ENCODE assay signal across 8 cellular contexts in genomic region chr18:79963658-79964329, GRCh38. TPM values are rescaled to one million over a fixed set of nuclear protein-coding genes. Genes with fewer than 3 reads are reported as not detected.
DNase-seq lines count a peak whose midpoint lies in the region; ATAC-seq and TF ChIP-seq lines count a peak whose summit lies in the region.

No MANE protein-coding gene starts in this region.

- ATAC-seq in T-helper 17 cell (no peak), GM18519 (IDR thresholded peaks at IDR 0.05; ENCODE audit: low FRiP score, unreplicated experiment) (no peak), GM18502 (IDR thresholded peaks at IDR 0.05; ENCODE audit: poor library complexity, unreplicated experiment) (no peak)

- H4K20me1 ChIP-seq in DOHH2 (ENCODE audit: control insufficient read depth, insufficient read depth, low read depth, low read length), result no peaks in the 10 kb centered on the region

- H3K4me3 ChIP-seq in DOHH2 (ENCODE audit: low read length) (peak overlapping the region; percentile 74), fibroblast of pulmonary artery (replicated peaks; ENCODE audit: low read depth, low read length) (peak overlapping the region; percentile 67), retinal pigment epithelial cell (ENCODE audit: low read length) (peak overlapping the region; percentile 68)

- H3K4me1 Mint-ChIP-seq in T-helper 17 cell, result peaks cover 18% of the 10 kb centered on the region

- H3K36me3 ChIP-seq in DOHH2 (ENCODE audit: control insufficient read depth, low read length), result peaks cover 17% of the 10 kb centered on the region

- H3K27me3 ChIP-seq in DOHH2 (ENCODE audit: control insufficient read depth, low read length), result no peaks in the 10 kb centered on the region

- H3K36me3 Mint-ChIP-seq in T-helper 17 cell (ENCODE audit: low read depth), result peaks cover 2% of the 10 kb centered on the region

- H3K4me3 Mint-ChIP-seq in T-helper 17 cell, result peak overlapping the region; percentile 83

- peaks cover 45% of the 10 kb centered on the region for H3K79me2 ChIP-seq in DOHH2 (ENCODE audit: control insufficient read depth, low read length)

- H3K27ac ChIP-seq in DOHH2 (ENCODE audit: low read depth, low read length), result no peak overlapping the region

- peaks cover 7% of the 10 kb centered on the region for H3K27me3 Mint-ChIP-seq in T-helper 17 cell

- H3K4me1 ChIP-seq in DOHH2 (ENCODE audit: control insufficient read depth, low read length), result peaks cover 75% of the 10 kb centered on the region

- peak overlapping the region; percentile 80 for H3K4me2 ChIP-seq in DOHH2 (ENCODE audit: low read length)

- H3F3A ChIP-seq in DOHH2 (ENCODE audit: control insufficient read depth, insufficient read depth), result peaks cover 21% of the 10 kb centered on the region

- peak overlapping the region; percentile 92 for H3K27ac Mint-ChIP-seq in T-helper 17 cell

- no peak for DNase-seq in T-helper 17 cell
- DNase-seq in fibroblast of pulmonary artery (ENCODE audit: low read depth), result no peak
- no peak for DNase-seq in retinal pigment epithelial cell (ENCODE audit: low read depth)
- no peak for DNase-seq in pons (ENCODE audit: low spot score)
- no peak for DNase-seq in HK-2 (ENCODE audit: unreplicated experiment)

- TF ChIP-seq CTCF in DOHH2 (IDR thresholded peaks at IDR 0.05; ENCODE audit: low read depth, low read length, poor library complexity, severe bottlenecking) (no peak), fibroblast of pulmonary artery (IDR thresholded peaks at IDR 0.05; ENCODE audit: low read length, missing control alignments) (no peak), retinal pigment epithelial cell (conservative IDR thresholded peaks at IDR 0.05; ENCODE audit: low read depth, low read length) (no peak)

- H3K9me2 ChIP-seq in DOHH2 (replicated peaks; ENCODE audit: control insufficient read depth, low read length), result no peaks in the 10 kb centered on the region

- H3K9me3 ChIP-seq in DOHH2 (ENCODE audit: control insufficient read depth, insufficient read depth, low read length) (no peaks in the 10 kb centered on the region), T-helper 17 cell (ENCODE audit: control insufficient read depth, low read length, poor library complexity, severe bottlenecking) (no peaks in the 10 kb centered on the region)

RNA-seq across cellular contexts. Expression of gene HSBP1L1, which starts 0.6 kb away (rescaled TPM):
- 10 to 100 TPM; 17.9 to 21.5 TPM for total RNA-seq in T-helper 17 cell

RNA-seq across cellular contexts. Expression of gene SLC66A2, which starts 12.3 kb away (rescaled TPM):
- total RNA-seq in T-helper 17 cell, result 10 to 100 TPM; 43.6 to 56.9 TPM

RNA-seq across cellular contexts. Expression of gene TXNL4A, which starts 24.6 kb away (rescaled TPM):
- 10 to 100 TPM; 75.2 to 77.2 TPM for total RNA-seq in T-helper 17 cell
